Comparison of ENCODE assay signal across 15 cellular contexts in genomic region chr2:144583741-144584453, GRCh38.
A peak's percentile ranks its signal among the peaks of the same experiment; 100 is the strongest.
DNase-seq lines count a peak whose midpoint lies in the region; ATAC-seq and TF ChIP-seq lines count a peak whose summit lies in the region.
"Had no signal": no experiment of that assay in that cellular context is flagged by ENCODE, and none has a peak within 500 bp of the region (broad histone marks: within the 10 kb centered on the region; RNA-seq: fewer than 3 reads in every experiment).

No MANE protein-coding gene starts in this region.

- no peak overlapping the region for H3K27ac ChIP-seq in right cardiac atrium (ENCODE audit: low read length)
- H3K27ac ChIP-seq: cardiac muscle cell, neutrophil, uterus had no signal

- no peaks in the 10 kb centered on the region for H3K27me3 ChIP-seq in right cardiac atrium (ENCODE audit: control insufficient read depth, insufficient read depth)
- H3K27me3 ChIP-seq: cardiac muscle cell, neutrophil, uterus had no signal

- peaks cover 2% of the 10 kb centered on the region for H3K4me1 ChIP-seq in right cardiac atrium (ENCODE audit: control insufficient read depth, insufficient read depth, low read length)
- H3K4me1 ChIP-seq: uterus had no signal

- intact Hi-C loops in right cardiac atrium (cut with DNase I) = no loop called here

- CTCF ChIA-PET in AG04449 (lab: Yijun Ruan, JAX) = no interaction called here

- 91% methylated on average over 4 of the region's 4 CpGs for WGBS in right cardiac atrium

- DNase-seq in AG04449 (ENCODE audit: low read depth, low spot score) (peak; percentile 46), GM04504 (ENCODE audit: low read depth) (peak; percentile 67), amniotic epithelial cell (ENCODE audit: low read depth) (peak; percentile 81), right cardiac atrium (no peak), GDM1 (lab: John Stamatoyannopoulos, UW) (no peak), left lobe of liver (ENCODE audit: low spot score) (no peak), NCI-H1694 (lab: John Stamatoyannopoulos, UW) (no peak)
- DNase-seq: activated CD4-positive, alpha-beta T cell treated with anti-CD3 and anti-CD28 coated beads, Interleukin-2, amount 10 ng/mL, durations not matched to agents 7 days and 5 days; DMS53; NCI-H1930; SHP77; uterus had no signal

- no peak for TF ChIP-seq CTCF in AG04449 (IDR thresholded peaks at IDR 0.05; ENCODE audit: insufficient read depth, low read length, missing control alignments)

- no peaks in the 10 kb centered on the region for H3K9me3 ChIP-seq in right cardiac atrium (ENCODE audit: control insufficient read depth, low read length)
- H3K9me3 ChIP-seq: neutrophil, uterus had no signal

- ATAC-seq in right cardiac atrium (peak; percentile 56 to 71), GM18511 (IDR thresholded peaks at IDR 0.05; ENCODE audit: unreplicated experiment) (no peak), left lobe of liver (no peak)

- H3K4me3 ChIP-seq in AG04449 (ENCODE audit: low read depth, low read length) = no peak overlapping the region
- no peak overlapping the region for H3K4me3 ChIP-seq in right cardiac atrium (ENCODE audit: low read length)
- H3K4me3 ChIP-seq: cardiac muscle cell, uterus had no signal

- POLR2A ChIA-PET in AG04449 (lab: Yijun Ruan, JAX) = no interaction called here

Comparison
In these comparisons a context has a peak if more than half of its experiments do, and no peak if none do; other contexts are left out.
1. DNase-seq: peak in AG04449 (single experiment), GM04504 (single experiment) and amniotic epithelial cell (single experiment); none in right cardiac atrium (0 of 3), GDM1 (single experiment), left lobe of liver (single experiment) and NCI-H1694 (single experiment).
2. ATAC-seq: peak in right cardiac atrium (2 of 2); none in GM18511 (single experiment) and left lobe of liver (single experiment).